In the genomic region with DNA sequence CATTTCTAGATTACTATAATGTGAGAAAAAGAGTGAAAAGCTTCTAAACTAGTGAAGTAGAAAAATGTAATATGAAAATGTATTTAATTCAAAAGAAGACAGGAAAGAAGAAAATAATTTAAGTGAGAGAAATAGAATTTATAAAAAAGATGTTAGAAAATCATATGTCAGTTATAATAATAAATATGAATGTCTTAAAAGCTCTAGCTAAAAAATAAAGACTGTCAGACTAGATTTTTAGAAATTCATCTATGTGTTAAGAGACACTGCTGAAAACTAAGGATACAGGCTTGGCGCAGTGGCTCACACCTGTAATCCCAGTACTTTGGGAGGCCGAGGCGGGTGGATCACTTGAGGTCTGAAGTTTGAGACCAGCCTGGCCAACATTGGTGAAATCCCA, we compare ENCODE assay signal across 39 cellular contexts.
"Had no signal": no experiment of that assay in that cellular context is flagged by ENCODE, and none has a peak within 500 bp of the region (broad histone marks: within the 10 kb centered on the region; RNA-seq: fewer than 3 reads in every experiment).

No MANE protein-coding gene starts in this region.

- H3K9me3 ChIP-seq: adrenal gland, ascending aorta, body of pancreas had no signal

- H3K36me3 ChIP-seq: adrenal gland, ascending aorta, brain microvascular endothelial cell, breast epithelium, cardiac muscle cell had no signal

- H3K27ac Mint-ChIP-seq: activated naive CD4-positive, alpha-beta T cell treated with anti-CD3 and anti-CD28 coated beads for 36 hours; activated naive CD4-positive, alpha-beta T cell treated with anti-CD3 and anti-CD28 coated beads, Interleukin-2, amount 10 ng/mL, durations not matched to agents 7 days and 5 days; activated naive CD4-positive, alpha-beta T cell treated with anti-CD3 and anti-CD28 coated beads, Interleukin-2, amount 50 U/mL, for 24 hours; activated naive CD4-positive, alpha-beta T cell treated with anti-CD3 and anti-CD28 coated beads, Interleukin-2, amount 50 U/mL, for 72 hours; activated naive CD8-positive, alpha-beta T cell; activated naive CD8-positive, alpha-beta T cell treated with anti-CD3 and anti-CD28 coated beads for 36 hours; activated naive CD8-positive, alpha-beta T cell treated with anti-CD3 and anti-CD28 coated beads, Interleukin-2, amount 10 ng/mL, durations not matched to agents 7 days and 5 days; activated naive CD8-positive, alpha-beta T cell treated with anti-CD3 and anti-CD28 coated beads, Interleukin-2, amount 50 U/mL, for 24 hours; activated T-cell treated with anti-CD3 and anti-CD28 coated beads, Interleukin-2, amount 50 U/mL, for 72 hours; activated T-helper 1 cell treated with anti-CD3 and anti-CD28 coated beads, Interleukin-12 subunit alpha, Interleukin-12 subunit beta, Interleukin-2, Interleukin-4 antibody, amounts not matched to agents 30 ng/mL and 10 ng/mL and 1 ng/mL, durations not matched to agents 14 hours and 24 hours and 36 hours; activated T-helper 17 cell treated with anti-CD3 and anti-CD28 coated beads, Interleukin-2, amount 50 U/mL, for 72 hours; activated T-helper 2 cell treated with anti-CD3 and anti-CD28 coated beads, Interferon-gamma antibody, Interleukin-2, Interleukin-4, amounts not matched to agents 10 μg/mL and 5 μg/mL and 100 μg/mL, durations not matched to agents 14 hours and 24 hours and 36 hours; brain had no signal

- H3K4me1 ChIP-seq: adrenal gland, ascending aorta, body of pancreas, breast epithelium had no signal

- H3K27me3 Mint-ChIP-seq: activated naive CD8-positive, alpha-beta T cell treated with anti-CD3 and anti-CD28 coated beads for 36 hours had no signal

- DNase-seq: activated effector memory CD4-positive, alpha-beta T cell treated with anti-CD3 and anti-CD28 coated beads, Interleukin-2, amount 50 U/mL, for 16 hours; activated effector memory CD4-positive, alpha-beta T cell treated with Interleukin-2 at 50 U/mL for 16 hours; activated gamma-delta T cell; activated gamma-delta T cell treated with Interleukin-2 at 50 U/mL for 16 hours; activated naive CD4-positive, alpha-beta T cell; activated naive CD4-positive, alpha-beta T cell treated with anti-CD3 and anti-CD28 coated beads for 36 hours; activated naive CD4-positive, alpha-beta T cell treated with anti-CD3 and anti-CD28 coated beads, Interleukin-2, amount 10 ng/mL, durations not matched to agents 7 days and 5 days; activated naive CD4-positive, alpha-beta T cell treated with anti-CD3 and anti-CD28 coated beads, Interleukin-2, amount 50 U/mL, for 16 hours; activated naive CD4-positive, alpha-beta T cell treated with Interleukin-2 at 50 U/mL for 16 hours; activated naive CD8-positive, alpha-beta T cell treated with anti-CD3 and anti-CD28 coated beads for 36 hours; activated naive CD8-positive, alpha-beta T cell treated with anti-CD3 and anti-CD28 coated beads, Interleukin-2, amount 10 ng/mL, durations not matched to agents 7 days and 5 days; activated naive CD8-positive, alpha-beta T cell treated with anti-CD3 and anti-CD28 coated beads, Interleukin-2, amount 50 U/mL, for 24 hours; activated T-cell treated with anti-CD3 and anti-CD28 coated beads, Interleukin-2, amount 50 U/mL, for 4 hours; activated T-cell treated with anti-CD3 and anti-CD28 coated beads, Interleukin-2, amount 50 U/mL, for 48 hours; activated T-cell treated with anti-CD3 and anti-CD28 coated beads, Interleukin-2, amount 50 U/mL, for 72 hours; adrenal gland; amniotic stem cell; amygdala; anterior cingulate cortex; aorta; body of pancreas; brain microvascular endothelial cell; caudate nucleus; central memory CD4-positive, alpha-beta T cell; cerebellar nuclear complex had no signal

- H3K27ac ChIP-seq: adrenal gland, ascending aorta, body of pancreas, brain microvascular endothelial cell, breast epithelium, cardiac muscle cell had no signal

- ATAC-seq: activated naive CD4-positive, alpha-beta T cell treated with anti-CD3 and anti-CD28 coated beads, Interleukin-2, amount 50 U/mL, for 72 hours; activated naive CD8-positive, alpha-beta T cell treated with anti-CD3 and anti-CD28 coated beads, Interleukin-2, amount 50 U/mL, for 24 hours; activated T-cell treated with anti-CD3 and anti-CD28 coated beads, Interleukin-2, amount 50 U/mL, for 4 hours; activated T-cell treated with anti-CD3 and anti-CD28 coated beads, Interleukin-2, amount 50 U/mL, for 72 hours; activated T-helper 17 cell treated with anti-CD3 and anti-CD28 coated beads, Interleukin-2, amount 50 U/mL, for 72 hours; body of pancreas had no signal

- H3K4me3 ChIP-seq: adrenal gland, ascending aorta, body of pancreas, breast epithelium, cardiac muscle cell had no signal

- FAIRE-seq: astrocyte, bronchial epithelial cell, colon had no signal

- H3K36me3 Mint-ChIP-seq: activated naive CD4-positive, alpha-beta T cell treated with anti-CD3 and anti-CD28 coated beads, Interleukin-2, amount 10 ng/mL, durations not matched to agents 7 days and 5 days; activated naive CD4-positive, alpha-beta T cell treated with anti-CD3 and anti-CD28 coated beads, Interleukin-2, amount 50 U/mL, for 24 hours; activated naive CD4-positive, alpha-beta T cell treated with anti-CD3 and anti-CD28 coated beads, Interleukin-2, amount 50 U/mL, for 72 hours; activated naive CD8-positive, alpha-beta T cell; activated naive CD8-positive, alpha-beta T cell treated with anti-CD3 and anti-CD28 coated beads for 36 hours; activated naive CD8-positive, alpha-beta T cell treated with anti-CD3 and anti-CD28 coated beads, Interleukin-2, amount 10 ng/mL, durations not matched to agents 7 days and 5 days; brain had no signal

- H3K9me3 Mint-ChIP-seq: activated naive CD4-positive, alpha-beta T cell treated with anti-CD3 and anti-CD28 coated beads for 36 hours; activated naive CD4-positive, alpha-beta T cell treated with anti-CD3 and anti-CD28 coated beads, Interleukin-2, amount 10 ng/mL, durations not matched to agents 7 days and 5 days; activated naive CD4-positive, alpha-beta T cell treated with anti-CD3 and anti-CD28 coated beads, Interleukin-2, amount 50 U/mL, for 24 hours; activated naive CD4-positive, alpha-beta T cell treated with anti-CD3 and anti-CD28 coated beads, Interleukin-2, amount 50 U/mL, for 72 hours; activated naive CD8-positive, alpha-beta T cell treated with anti-CD3 and anti-CD28 coated beads for 36 hours; activated naive CD8-positive, alpha-beta T cell treated with anti-CD3 and anti-CD28 coated beads, Interleukin-2, amount 10 ng/mL, durations not matched to agents 7 days and 5 days; activated T-cell treated with anti-CD3 and anti-CD28 coated beads, Interleukin-2, amount 50 U/mL, for 4 hours; activated T-cell treated with anti-CD3 and anti-CD28 coated beads, Interleukin-2, amount 50 U/mL, for 72 hours; activated T-helper 1 cell treated with anti-CD3 and anti-CD28 coated beads, Interleukin-12 subunit alpha, Interleukin-12 subunit beta, Interleukin-2, Interleukin-4 antibody, amounts not matched to agents 30 ng/mL and 10 ng/mL and 1 ng/mL, durations not matched to agents 14 hours and 24 hours and 36 hours; activated T-helper 17 cell treated with anti-CD3 and anti-CD28 coated beads, Interleukin-2, amount 50 U/mL, for 72 hours; activated T-helper 2 cell treated with anti-CD3 and anti-CD28 coated beads, Interferon-gamma antibody, Interleukin-2, Interleukin-4, amounts not matched to agents 10 μg/mL and 5 μg/mL and 100 μg/mL, durations not matched to agents 14 hours and 24 hours and 36 hours; central memory CD8-positive, alpha-beta T cell had no signal

- H3K4me1 Mint-ChIP-seq: activated naive CD4-positive, alpha-beta T cell treated with anti-CD3 and anti-CD28 coated beads, Interleukin-2, amount 10 ng/mL, durations not matched to agents 7 days and 5 days; activated naive CD4-positive, alpha-beta T cell treated with anti-CD3 and anti-CD28 coated beads, Interleukin-2, amount 50 U/mL, for 24 hours; activated naive CD8-positive, alpha-beta T cell treated with anti-CD3 and anti-CD28 coated beads for 36 hours; activated naive CD8-positive, alpha-beta T cell treated with anti-CD3 and anti-CD28 coated beads, Interleukin-2, amount 50 U/mL, for 24 hours; activated T-helper 17 cell treated with anti-CD3 and anti-CD28 coated beads, Interleukin-2, amount 50 U/mL, for 72 hours; brain; central memory CD8-positive, alpha-beta T cell had no signal

- H3K27me3 ChIP-seq: adrenal gland, ascending aorta, body of pancreas, brain microvascular endothelial cell, breast epithelium, cardiac muscle cell had no signal

- H3K4me3 Mint-ChIP-seq: activated naive CD4-positive, alpha-beta T cell treated with anti-CD3 and anti-CD28 coated beads for 36 hours; activated naive CD4-positive, alpha-beta T cell treated with anti-CD3 and anti-CD28 coated beads, Interleukin-2, amount 10 ng/mL, durations not matched to agents 7 days and 5 days; activated naive CD4-positive, alpha-beta T cell treated with anti-CD3 and anti-CD28 coated beads, Interleukin-2, amount 50 U/mL, for 24 hours; activated naive CD8-positive, alpha-beta T cell; activated naive CD8-positive, alpha-beta T cell treated with anti-CD3 and anti-CD28 coated beads for 36 hours; activated naive CD8-positive, alpha-beta T cell treated with anti-CD3 and anti-CD28 coated beads, Interleukin-2, amount 10 ng/mL, durations not matched to agents 7 days and 5 days; activated naive CD8-positive, alpha-beta T cell treated with anti-CD3 and anti-CD28 coated beads, Interleukin-2, amount 50 U/mL, for 24 hours; activated T-cell treated with anti-CD3 and anti-CD28 coated beads, Interleukin-2, amount 50 U/mL, for 4 hours; activated T-cell treated with anti-CD3 and anti-CD28 coated beads, Interleukin-2, amount 50 U/mL, for 72 hours; activated T-helper 1 cell treated with anti-CD3 and anti-CD28 coated beads, Interleukin-12 subunit alpha, Interleukin-12 subunit beta, Interleukin-2, Interleukin-4 antibody, amounts not matched to agents 30 ng/mL and 10 ng/mL and 1 ng/mL, durations not matched to agents 14 hours and 24 hours and 36 hours; activated T-helper 17 cell treated with anti-CD3 and anti-CD28 coated beads, Interleukin-2, amount 50 U/mL, for 72 hours; brain; central memory CD8-positive, alpha-beta T cell had no signal
